12 cellular contexts compared by ENCODE assay signal in the genomic region with DNA sequence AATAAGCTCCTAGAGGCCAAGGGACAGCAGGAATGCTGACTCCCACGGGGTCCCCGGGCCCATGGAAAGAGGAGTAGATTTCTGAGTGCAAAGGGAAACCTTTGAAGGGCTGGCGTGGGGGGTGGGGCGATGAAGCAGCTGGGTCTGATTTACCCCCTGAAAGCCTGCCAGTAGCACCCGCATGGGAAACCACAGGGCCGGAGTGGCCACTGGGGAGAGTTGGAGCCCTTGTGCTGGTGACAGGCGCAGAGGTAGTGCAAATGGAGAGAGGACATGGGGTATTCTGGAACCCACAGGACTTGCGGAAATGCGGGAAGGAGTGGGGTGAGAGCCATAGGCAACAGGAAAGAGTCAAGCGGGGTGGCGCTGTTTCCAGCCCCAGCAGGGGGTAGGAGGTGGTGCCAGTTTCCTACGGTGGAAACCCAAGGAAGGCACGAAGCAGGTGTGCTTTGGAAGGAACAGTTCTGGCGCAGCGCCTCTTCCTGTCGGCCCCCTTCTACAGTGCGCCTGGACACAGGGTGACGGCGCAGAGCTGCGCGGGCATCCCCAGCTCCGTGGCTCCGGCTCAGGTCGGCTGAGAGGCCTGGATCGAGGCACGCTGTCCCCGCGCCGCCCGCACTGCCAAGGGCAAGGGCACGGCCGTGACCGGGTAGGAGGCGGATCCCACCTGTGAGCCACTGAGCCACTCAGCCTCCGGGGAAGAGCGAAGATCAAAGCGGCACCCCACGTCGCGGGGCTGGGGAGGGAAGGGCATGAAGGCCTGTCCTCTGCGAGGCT.
DNase-seq lines count a peak whose midpoint lies in the region; ATAC-seq and TF ChIP-seq lines count a peak whose summit lies in the region.
"Had no signal": no experiment of that assay in that cellular context is flagged by ENCODE, and none has a peak within 500 bp of the region (broad histone marks: within the 10 kb centered on the region; RNA-seq: fewer than 3 reads in every experiment).

No MANE protein-coding gene starts in this region.

- H3K9me2 ChIP-seq in neural cell (ENCODE audit: insufficient read depth, low read length), result no peaks in the 10 kb centered on the region

- intact Hi-C loops in left cardiac atrium (cut with DNase I), result no loop called here

- peak; percentile 55 for DNase-seq in COLO668 (lab: John Stamatoyannopoulos, UW; ENCODE audit: unreplicated experiment)
- DNase-seq in NCI-H774 (lab: John Stamatoyannopoulos, UW), result peak; percentile 38
- DNase-seq in left cardiac atrium, result no peak
- DNase-seq in medulla oblongata (ENCODE audit: extremely low spot score), result no peak
- no peak for DNase-seq in SW 1271 (lab: John Stamatoyannopoulos, UW)
- no peak for DNase-seq in NAMALWA (ENCODE audit: low spot score)
- DNase-seq: activated CD4-positive, CD25-positive, alpha-beta regulatory T cell treated with anti-CD3 and anti-CD28 coated beads, Interleukin-2, amount 50 U/mL, for 72 hours; Karpas-422; NCI-H446 treated with DMSO at 0.1 percent for 48 hours had no signal

- no peaks in the 10 kb centered on the region for H3F3A ChIP-seq in neural cell (ENCODE audit: insufficient read depth, low read length, poor library complexity, severe bottlenecking)

- TF ChIP-seq EP300 in neural cell (conservative IDR thresholded peaks at IDR 0.05; ENCODE audit: poor library complexity, severe bottlenecking), result no peak

- no peaks in the 10 kb centered on the region for H4K20me1 ChIP-seq in neural cell (ENCODE audit: insufficient read depth)

- no peak overlapping the region for H3K9ac ChIP-seq in neural cell (ENCODE audit: low read length)

- TF ChIP-seq CTCF in neural cell (IDR thresholded peaks at IDR 0.05; ENCODE audit: poor library complexity, severe bottlenecking), result no peak

- H3K4me2 ChIP-seq in neural cell (ENCODE audit: low read length), result no peak overlapping the region

- H2AFZ ChIP-seq in neural cell (ENCODE audit: low read depth, low read length), result no peak overlapping the region

- peaks cover 4% of the 10 kb centered on the region for H3K9me3 ChIP-seq in neural cell (ENCODE audit: low read length)

- no peak for TF ChIP-seq RAD21 in neural cell (conservative IDR thresholded peaks at IDR 0.05)

- peak; percentile 31 to 45 for ATAC-seq in left cardiac atrium
- ATAC-seq in GM19328 (IDR thresholded peaks at IDR 0.05; ENCODE audit: unreplicated experiment), result no peak

- H3K27ac ChIP-seq in neural cell (ENCODE audit: low read length), result no peak overlapping the region
- H3K27ac ChIP-seq: SK-N-MC had no signal

- peaks cover 68% of the 10 kb centered on the region for H3K27me3 ChIP-seq in neural cell (ENCODE audit: insufficient read depth, low read depth, low read length)

- no peaks in the 10 kb centered on the region for H3K36me3 ChIP-seq in neural cell (ENCODE audit: insufficient read depth, low read length)

- peak overlapping the region; percentile 41 for H3K4me3 ChIP-seq in neural cell (ENCODE audit: low read length)
- H3K4me3 ChIP-seq: SK-N-MC had no signal

- H3K79me2 ChIP-seq in neural cell (replicated peaks; ENCODE audit: insufficient read depth, low read length), result no peaks in the 10 kb centered on the region

TF ChIP-seq in neural cell, 6 proteins besides CTCF, POLR2A, EP300 and RAD21:
- TF ChIP-seq SMC3 (conservative IDR thresholded peaks at IDR 0.05; ENCODE audit: poor library complexity) (no peak), MXI1 (conservative IDR thresholded peaks at IDR 0.05; ENCODE audit: poor library complexity, severe bottlenecking) (no peak), TAF1 (IDR thresholded peaks at IDR 0.05; ENCODE audit: low read depth) (no peak), EZH2 (IDR thresholded peaks at IDR 0.05; ENCODE audit: borderline replicate concordance, insufficient read depth, low read length, poor library complexity, severe bottlenecking) (no peak), POLR2AphosphoS5 (IDR thresholded peaks at IDR 0.05) (no peak)
- TF ChIP-seq, protein P1, sequence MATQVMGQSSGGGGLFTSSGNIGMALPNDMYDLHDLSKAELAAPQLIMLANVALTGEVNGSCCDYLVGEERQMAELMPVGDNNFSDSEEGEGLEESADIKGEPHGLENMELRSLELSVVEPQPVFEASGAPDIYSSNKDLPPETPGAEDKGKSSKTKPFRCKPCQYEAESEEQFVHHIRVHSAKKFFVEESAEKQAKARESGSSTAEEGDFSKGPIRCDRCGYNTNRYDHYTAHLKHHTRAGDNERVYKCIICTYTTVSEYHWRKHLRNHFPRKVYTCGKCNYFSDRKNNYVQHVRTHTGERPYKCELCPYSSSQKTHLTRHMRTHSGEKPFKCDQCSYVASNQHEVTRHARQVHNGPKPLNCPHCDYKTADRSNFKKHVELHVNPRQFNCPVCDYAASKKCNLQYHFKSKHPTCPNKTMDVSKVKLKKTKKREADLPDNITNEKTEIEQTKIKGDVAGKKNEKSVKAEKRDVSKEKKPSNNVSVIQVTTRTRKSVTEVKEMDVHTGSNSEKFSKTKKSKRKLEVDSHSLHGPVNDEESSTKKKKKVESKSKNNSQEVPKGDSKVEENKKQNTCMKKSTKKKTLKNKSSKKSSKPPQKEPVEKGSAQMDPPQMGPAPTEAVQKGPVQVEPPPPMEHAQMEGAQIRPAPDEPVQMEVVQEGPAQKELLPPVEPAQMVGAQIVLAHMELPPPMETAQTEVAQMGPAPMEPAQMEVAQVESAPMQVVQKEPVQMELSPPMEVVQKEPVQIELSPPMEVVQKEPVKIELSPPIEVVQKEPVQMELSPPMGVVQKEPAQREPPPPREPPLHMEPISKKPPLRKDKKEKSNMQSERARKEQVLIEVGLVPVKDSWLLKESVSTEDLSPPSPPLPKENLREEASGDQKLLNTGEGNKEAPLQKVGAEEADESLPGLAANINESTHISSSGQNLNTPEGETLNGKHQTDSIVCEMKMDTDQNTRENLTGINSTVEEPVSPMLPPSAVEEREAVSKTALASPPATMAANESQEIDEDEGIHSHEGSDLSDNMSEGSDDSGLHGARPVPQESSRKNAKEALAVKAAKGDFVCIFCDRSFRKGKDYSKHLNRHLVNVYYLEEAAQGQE (IDR thresholded peaks at IDR 0.05; ENCODE audit: borderline replicate concordance), result no peak

Comparison
In these comparisons a context has a peak if more than half of its experiments do, and no peak if none do; other contexts are left out.
1. DNase-seq: peak in COLO668 (single experiment) and NCI-H774 (single experiment); none in left cardiac atrium (single experiment), medulla oblongata (single experiment), SW 1271 (0 of 2) and NAMALWA (single experiment).